Comparison of ENCODE assay signal across 17 cellular contexts in genomic region chr2:78145997-78146722, GRCh38.
DNase-seq lines count a peak whose midpoint lies in the region; ATAC-seq, FAIRE-seq and TF ChIP-seq lines count a peak whose summit lies in the region.
"Had no signal": no experiment of that assay in that cellular context is flagged by ENCODE, and none has a peak within 500 bp of the region (broad histone marks: within the 10 kb centered on the region; RNA-seq: fewer than 3 reads in every experiment).

No MANE protein-coding gene starts in this region.

- H3K4me3 ChIP-seq in HepG2 (replicated peaks in 1 of 3; ENCODE audit: insufficient read depth in 1 of 3, low read depth in 2 of 3, low read length in 3 of 3) (no peak overlapping the region), upper lobe of left lung (no peak overlapping the region), small intestine (ENCODE audit: low read depth in 1 of 2, low read length in 2 of 2) (no peak overlapping the region), PC-3 (ENCODE audit: low read length) (no peak overlapping the region)
- H3K4me3 ChIP-seq: BLaER1 treated with 17β-estradiol and CSF1 and Interleukin-3, amounts not matched to agents 10 nM and 100 nM; GM23338 had no signal

- H3K9me3 ChIP-seq in HepG2 (ENCODE audit: low read length) (no peaks in the 10 kb centered on the region), upper lobe of left lung (peaks cover 0 to 5% (median 0%) of the 10 kb centered on the region in 4 donors), small intestine (ENCODE audit: control insufficient read depth, low read depth) (no peaks in the 10 kb centered on the region), PC-3 (ENCODE audit: low read length) (no peaks in the 10 kb centered on the region)

- H3K27ac Mint-ChIP-seq in chondrocyte (ENCODE audit: unreplicated experiment), result no peak overlapping the region
- no peak overlapping the region for H3K27ac Mint-ChIP-seq in osteocyte (ENCODE audit: unreplicated experiment)
- H3K27ac Mint-ChIP-seq: CD4-positive, alpha-beta memory T cell; GM23338 had no signal

- TF ChIP-seq EP300 in HepG2 (IDR thresholded peaks at IDR 0.05; ENCODE audit: low read depth in 2 of 2, low read length in 2 of 2) (no peak), HepG2 (CRISPR knock-in tag; IDR thresholded peaks at IDR 0.05; ENCODE audit: borderline replicate concordance) (no peak), upper lobe of left lung (IDR thresholded peaks at IDR 0.05) (no peak)

- TF ChIP-seq CTCF in chondrocyte (IDR thresholded peaks at IDR 0.05) (no peak), HepG2 (CRISPR knock-in tag; IDR thresholded peaks at IDR 0.05) (no peak), osteocyte (IDR thresholded peaks at IDR 0.05) (no peak), upper lobe of left lung (IDR thresholded peaks at IDR 0.05) (no peak), PC-3 (conservative IDR thresholded peaks at IDR 0.05; ENCODE audit: low read depth, low read length) (no peak)

- intact Hi-C loops in HepG2 (cut with micrococcal nuclease; ENCODE audit: unreplicated experiment), result loop anchor here (1.0 kb wide), 1 partner anchor 23 kb away; no protein-coding TSS in a partner anchor
- intact Hi-C loops in PC-3 (cut with micrococcal nuclease), result no loop called here

- H3K4me1 ChIP-seq in HepG2 (ENCODE audit: insufficient read depth, low read length) (no peaks in the 10 kb centered on the region), upper lobe of left lung (no peaks in the 10 kb centered on the region), small intestine (ENCODE audit: control insufficient read depth in 2 of 2, insufficient read depth in 1 of 2, low read depth in 1 of 2, low read length in 1 of 2) (no peaks in the 10 kb centered on the region), PC-3 (ENCODE audit: insufficient read depth, low read length) (no peaks in the 10 kb centered on the region)
- H3K4me1 ChIP-seq: BLaER1 treated with 17β-estradiol and CSF1 and Interleukin-3, amounts not matched to agents 10 nM and 100 nM had no signal

- H2AFZ ChIP-seq in HepG2 (ENCODE audit: low read length) (no peak overlapping the region), PC-3 (ENCODE audit: low read length) (no peak overlapping the region)
- H2AFZ ChIP-seq: GM23338 had no signal

- 98% methylated on average over 4 of the region's 9 CpGs for WGBS in HepG2 (ENCODE audit: low lambda C conversion rate)
- WGBS in upper lobe of left lung, 2 donors, result 84 to 85% methylated on average over 4 to 9 of the region's 9 CpGs
- WGBS in small intestine, 3 donors, result 82 to 91% (median 89%) methylated on average over 9 of the region's 9 CpGs

- POLR2A ChIA-PET in HepG2 (lab: Yijun Ruan, JAX), result no interaction called here
- POLR2A ChIA-PET in PC-3 (lab: Charles Lee; ENCODE audit: unreplicated experiment), result no interaction called here

- H3K4me1 Mint-ChIP-seq in chondrocyte (ENCODE audit: low read depth), result no peaks in the 10 kb centered on the region
- no peaks in the 10 kb centered on the region for H3K4me1 Mint-ChIP-seq in osteocyte (ENCODE audit: unreplicated experiment)
- H3K4me1 Mint-ChIP-seq: CD4-positive, alpha-beta memory T cell; GM23338 had no signal

- H3K4me3 Mint-ChIP-seq in chondrocyte (ENCODE audit: unreplicated experiment), result no peak overlapping the region
- no peak overlapping the region for H3K4me3 Mint-ChIP-seq in osteocyte (ENCODE audit: unreplicated experiment)
- H3K4me3 Mint-ChIP-seq: CD4-positive, alpha-beta memory T cell; GM23338 had no signal

- BruUV-seq in HepG2 (replicated peaks; lab: Mats Ljungman, UMichigan), result no TSS peak
- no TSS peak for BruUV-seq in PC-3 (replicated peaks; lab: Mats Ljungman, UMichigan)

- H3K27ac ChIP-seq in HepG2 (ENCODE audit: extremely low read length, insufficient read depth, low read length) (no peak overlapping the region), upper lobe of left lung (no peak overlapping the region), small intestine (ENCODE audit: low read depth in 1 of 2, low read length in 1 of 2) (no peak overlapping the region), PC-3 (ENCODE audit: low read length) (no peak overlapping the region)
- H3K27ac ChIP-seq: BLaER1 treated with 17β-estradiol and CSF1 and Interleukin-3, amounts not matched to agents 10 nM and 100 nM had no signal

- no peaks in the 10 kb centered on the region for H3K36me3 Mint-ChIP-seq in chondrocyte (ENCODE audit: low read depth)
- no peaks in the 10 kb centered on the region for H3K36me3 Mint-ChIP-seq in osteocyte (ENCODE audit: unreplicated experiment)
- H3K36me3 Mint-ChIP-seq: CD4-positive, alpha-beta memory T cell had no signal

- H3K36me3 ChIP-seq in HepG2 (replicated peaks in 1 of 2; ENCODE audit: control insufficient read depth in 1 of 2, insufficient read depth in 2 of 2, low read length in 2 of 2) (no peaks in the 10 kb centered on the region), upper lobe of left lung (no peaks in the 10 kb centered on the region), small intestine (ENCODE audit: control insufficient read depth in 2 of 2, insufficient read depth in 2 of 2, low read length in 2 of 2) (no peaks in the 10 kb centered on the region), PC-3 (ENCODE audit: low read depth, low read length) (no peaks in the 10 kb centered on the region)
- H3K36me3 ChIP-seq: BLaER1 treated with 17β-estradiol and CSF1 and Interleukin-3, amounts not matched to agents 10 nM and 100 nM had no signal

- no peak for TF ChIP-seq POLR2A in HepG2 (IDR thresholded peaks at IDR 0.05; ENCODE audit: insufficient read depth in 1 of 2, low read depth in 2 of 2, low read length in 2 of 2)
- no peak for TF ChIP-seq POLR2A in upper lobe of left lung (IDR thresholded peaks at IDR 0.05)

- CTCF ChIA-PET in HepG2 (lab: Yijun Ruan, JAX; ENCODE audit: low intra/inter-chr PET ratio, low total read pairs), result no interaction called here
- CTCF ChIA-PET in PC-3 (lab: Charles Lee), result no interaction called here

- no peak for TF ChIP-seq RAD21 in HepG2 (CRISPR knock-in tag; IDR thresholded peaks at IDR 0.05)

- no peaks in the 10 kb centered on the region for H3F3A ChIP-seq in PC-3 (ENCODE audit: low read length, unreplicated experiment)

- ATAC-seq in HepG2 (peak; percentile 61), upper lobe of left lung (ENCODE audit: low FRiP score in 2 of 2) (peak; percentile 31 to 61), PC-3 (no peak)
- ATAC-seq: GM23338 had no signal

- H3K4me2 ChIP-seq in HepG2 (ENCODE audit: low read depth, low read length), result no peak overlapping the region
- no peak overlapping the region for H3K4me2 ChIP-seq in PC-3 (ENCODE audit: low read length)
- H3K4me2 ChIP-seq: BLaER1 treated with 17β-estradiol and CSF1 and Interleukin-3, amounts not matched to agents 10 nM and 100 nM; GM23338 had no signal

- DNase-seq in chondrocyte (ENCODE audit: low spot score), result peak; percentile 63
- DNase-seq in HepG2 (ENCODE audit: low spot score), result no peak
- peak; percentile 81 for DNase-seq in osteocyte (ENCODE audit: extremely low spot score, unreplicated experiment)
- DNase-seq in upper lobe of left lung, result peak in 1 of 2 donors; percentile 30
- DNase-seq in small intestine, result no peak
- DNase-seq in stimulated activated CD4-positive, alpha-beta T cell treated with anti-CD3 and anti-CD28 coated beads, Interleukin-12 subunit alpha, Interleukin-12 subunit beta, amount 100 ng/mL, for 4 hours, result no peak
- no peak for DNase-seq in PC-3
- DNase-seq: ACHN, DMS153, DMS79 treated with DMSO at 0.1 percent for 48 hours, EL, H7 had no signal

- H3K27me3 ChIP-seq in HepG2 (ENCODE audit: control insufficient read depth in 1 of 2, insufficient read depth in 2 of 2, low read length in 2 of 2) (no peaks in the 10 kb centered on the region), upper lobe of left lung (no peaks in the 10 kb centered on the region), small intestine (ENCODE audit: control insufficient read depth in 2 of 2, insufficient read depth in 2 of 2, low read length in 2 of 2) (no peaks in the 10 kb centered on the region), PC-3 (ENCODE audit: low read length) (no peaks in the 10 kb centered on the region)
- H3K27me3 ChIP-seq: BLaER1 treated with 17β-estradiol and CSF1 and Interleukin-3, amounts not matched to agents 10 nM and 100 nM had no signal

- peaks cover 1% of the 10 kb centered on the region for H3K27me3 Mint-ChIP-seq in chondrocyte (ENCODE audit: low read depth)
- no peaks in the 10 kb centered on the region for H3K27me3 Mint-ChIP-seq in osteocyte (ENCODE audit: unreplicated experiment)
- H3K27me3 Mint-ChIP-seq: CD4-positive, alpha-beta memory T cell had no signal

- H3K9me2 ChIP-seq in PC-3 (replicated peaks; ENCODE audit: low read length), result no peaks in the 10 kb centered on the region

- H3K9ac ChIP-seq in HepG2 (ENCODE audit: insufficient read depth, low read depth, low read length) (no peak overlapping the region), PC-3 (ENCODE audit: low read length) (no peak overlapping the region)
- H3K9ac ChIP-seq: BLaER1 treated with 17β-estradiol and CSF1 and Interleukin-3, amounts not matched to agents 10 nM and 100 nM had no signal

- FAIRE-seq in HepG2 (lab: Jason Lieb, UNC) (no peak), small intestine (lab: Jason Lieb, UNC) (no peak)
- FAIRE-seq: G401.6, GM12891 had no signal

- H3K79me2 ChIP-seq in HepG2 (ENCODE audit: insufficient read depth, low read length) (no peaks in the 10 kb centered on the region), PC-3 (ENCODE audit: low read length) (no peaks in the 10 kb centered on the region)

- H4K20me1 ChIP-seq in HepG2 (ENCODE audit: insufficient read depth, low read length), result no peaks in the 10 kb centered on the region; the same call in 1 of the 2 replicates
- no peaks in the 10 kb centered on the region for H4K20me1 ChIP-seq in PC-3 (ENCODE audit: low read length)
- H4K20me1 ChIP-seq: BLaER1 treated with 17β-estradiol and CSF1 and Interleukin-3, amounts not matched to agents 10 nM and 100 nM had no signal

- in situ Hi-C loops in HepG2 (cut with HindIII; ENCODE audit: extremely low pct_ligation_motif_present, low pct_unique_long_range_greater_than_20kb), result no loop called here

- H3K9me3 Mint-ChIP-seq in chondrocyte (ENCODE audit: low read depth), result no peaks in the 10 kb centered on the region
- H3K9me3 Mint-ChIP-seq in osteocyte (ENCODE audit: unreplicated experiment), result no peaks in the 10 kb centered on the region

TF ChIP-seq in HepG2, 621 proteins besides CTCF, POLR2A, EP300 and RAD21:
- TF ChIP-seq ZNF746 (CRISPR knock-in tag; IDR thresholded peaks at IDR 0.05) (no peak), RBM22 (optimal IDR thresholded peaks at IDR 0.05; ENCODE audit: low read length) (peak; percentile 19)

Comparison
In these comparisons a context has a peak if more than half of its experiments do, and no peak if none do; other contexts are left out.
1. DNase-seq: peak in chondrocyte (single experiment) and osteocyte (single experiment); none in HepG2 (single experiment), small intestine (single experiment), stimulated activated CD4-positive, alpha-beta T cell treated with anti-CD3 and anti-CD28 coated beads, Interleukin-12 subunit alpha, Interleukin-12 subunit beta, amount 100 ng/mL, for 4 hours (single experiment) and PC-3 (single experiment).